ENCODE assay signal across 1 cellular context in the genomic region with DNA sequence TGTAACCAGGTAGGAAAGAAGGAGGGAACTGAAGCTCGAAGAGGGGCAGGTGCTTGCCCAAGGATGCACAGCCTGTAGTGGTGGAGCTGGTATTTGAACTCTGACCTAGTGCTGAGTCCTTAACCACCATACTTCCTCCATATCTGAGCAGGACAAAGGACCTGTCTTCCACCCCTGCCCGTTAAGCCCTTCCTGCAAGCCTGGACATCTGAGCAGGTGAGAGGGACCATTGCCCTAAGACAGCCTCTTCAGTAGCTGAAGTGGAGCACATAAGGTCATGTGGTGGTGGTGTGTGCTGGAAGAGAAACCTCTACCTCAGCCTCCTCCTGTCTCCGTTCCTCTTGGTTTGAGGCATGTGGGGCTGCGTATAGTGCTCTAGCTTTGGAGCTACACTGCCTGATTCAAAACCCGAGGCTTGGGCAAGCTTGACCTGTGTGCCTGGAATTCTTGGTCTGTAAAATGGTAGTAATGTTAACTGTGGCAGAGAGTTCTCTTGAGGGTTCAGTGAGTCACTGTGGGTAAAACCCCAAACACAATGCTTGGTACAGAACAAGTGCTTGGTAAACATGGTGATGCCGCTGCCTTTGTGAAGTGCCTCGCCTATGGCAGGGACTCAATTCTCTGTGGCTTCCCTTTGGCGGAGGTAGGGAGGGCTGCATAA.
TF ChIP-seq lines count a peak whose summit lies in the region.

No MANE protein-coding gene starts in this region.

TF ChIP-seq in HepG2, 621 proteins besides CTCF, POLR2A, EP300 and RAD21 (continued from another document):
- TF ChIP-seq, protein P1, sequence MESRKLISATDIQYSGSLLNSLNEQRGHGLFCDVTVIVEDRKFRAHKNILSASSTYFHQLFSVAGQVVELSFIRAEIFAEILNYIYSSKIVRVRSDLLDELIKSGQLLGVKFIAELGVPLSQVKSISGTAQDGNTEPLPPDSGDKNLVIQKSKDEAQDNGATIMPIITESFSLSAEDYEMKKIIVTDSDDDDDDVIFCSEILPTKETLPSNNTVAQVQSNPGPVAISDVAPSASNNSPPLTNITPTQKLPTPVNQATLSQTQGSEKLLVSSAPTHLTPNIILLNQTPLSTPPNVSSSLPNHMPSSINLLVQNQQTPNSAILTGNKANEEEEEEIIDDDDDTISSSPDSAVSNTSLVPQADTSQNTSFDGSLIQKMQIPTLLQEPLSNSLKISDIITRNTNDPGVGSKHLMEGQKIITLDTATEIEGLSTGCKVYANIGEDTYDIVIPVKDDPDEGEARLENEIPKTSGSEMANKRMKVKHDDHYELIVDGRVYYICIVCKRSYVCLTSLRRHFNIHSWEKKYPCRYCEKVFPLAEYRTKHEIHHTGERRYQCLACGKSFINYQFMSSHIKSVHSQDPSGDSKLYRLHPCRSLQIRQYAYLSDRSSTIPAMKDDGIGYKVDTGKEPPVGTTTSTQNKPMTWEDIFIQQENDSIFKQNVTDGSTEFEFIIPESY (CRISPR knock-in tag; IDR thresholded peaks at IDR 0.05), result peak; percentile 73
